ENCODE assay signal across 26 cellular contexts in the genomic region with DNA sequence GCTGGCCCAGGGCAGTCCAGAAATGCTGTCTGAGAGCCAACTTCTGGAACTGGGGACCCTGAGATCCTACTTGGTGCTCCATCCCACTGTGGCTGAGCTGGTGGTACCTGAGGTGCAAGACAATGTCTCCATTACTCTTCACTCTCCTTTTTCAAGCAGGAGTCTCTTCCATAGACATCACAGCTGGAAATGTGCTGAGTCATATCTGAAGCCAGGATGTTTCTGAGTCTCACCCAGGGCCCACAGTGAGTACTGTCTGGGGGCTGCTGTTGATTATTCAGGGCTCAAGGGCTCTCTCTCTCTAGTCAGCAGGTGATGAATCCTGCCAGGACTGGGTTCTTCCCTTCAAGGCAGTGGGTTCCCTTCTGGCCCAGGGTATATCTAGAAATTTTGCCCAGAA.
DNase-seq lines count a peak whose midpoint lies in the region; ATAC-seq, FAIRE-seq and TF ChIP-seq lines count a peak whose summit lies in the region.
"Had no signal": no experiment of that assay in that cellular context is flagged by ENCODE, and none has a peak within 500 bp of the region (broad histone marks: within the 10 kb centered on the region; RNA-seq: fewer than 3 reads in every experiment).

No MANE protein-coding gene starts in this region.

- CTCF ChIA-PET in H1 (lab: Charles Lee; ENCODE audit: partially characterized antibody) = interaction anchor here (0.7 to 2.3 kb wide), 9 partner anchors 9 to 426 kb away, joined by 3 to 25 read pairs (median 3); no protein-coding TSS in a partner anchor

- no peaks in the 10 kb centered on the region for H4K20me1 ChIP-seq in H1 (replicated peaks in 1 of 2; ENCODE audit: control insufficient read depth in 1 of 2, insufficient read depth in 2 of 2, low read length in 2 of 2)

- no peaks in the 10 kb centered on the region for H3K79me1 ChIP-seq in H1 (ENCODE audit: low read depth, low read length)

- intact Hi-C loops in breast epithelium (cut with DNase I; ENCODE audit: low total_unique reads) = no loop called here

- H2BK12ac ChIP-seq in H1 (ENCODE audit: low read depth, low read length) = peak overlapping the region; percentile 94; the same call in 1 of the 2 replicates

- H3K36me3 ChIP-seq in H1 (ENCODE audit: control insufficient read depth in 2 of 4, insufficient read depth in 4 of 4, low read length in 3 of 4) (no peaks in the 10 kb centered on the region), breast epithelium (no peaks in the 10 kb centered on the region), BE2C (no peaks in the 10 kb centered on the region)
- H3K36me3 ChIP-seq: HAP-1, right atrium auricular region, uterus had no signal

- H3K27me3 ChIP-seq in H1 (replicated peaks in 1 of 4; ENCODE audit: control insufficient read depth in 3 of 4, extremely low read depth in 1 of 4, insufficient read depth in 3 of 4, low read length in 3 of 4) = no peaks in the 10 kb centered on the region
- no peaks in the 10 kb centered on the region for H3K27me3 ChIP-seq in breast epithelium
- H3K27me3 ChIP-seq in BE2C = no peaks in the 10 kb centered on the region
- H3K27me3 ChIP-seq: right atrium auricular region, testis, uterus had no signal

- POLR2A ChIA-PET in H1 (lab: Charles Lee; ENCODE audit: partially characterized antibody) = no interaction called here

- no peak overlapping the region for H2BK120ac ChIP-seq in H1 (replicated peaks; ENCODE audit: low read depth, low read length)

- no peak for FAIRE-seq in H1 (lab: Jason Lieb, UNC)
- FAIRE-seq: G401.6 had no signal

- H3K4ac ChIP-seq in H1 (replicated peaks; ENCODE audit: insufficient read length, low read depth, low read length) = no peak overlapping the region

- H3K23me2 ChIP-seq in H1 (ENCODE audit: low read depth, low read length) = no peaks in the 10 kb centered on the region

- H3K4me1 ChIP-seq in H1 (replicated peaks in 1 of 4; ENCODE audit: control insufficient read depth in 3 of 4, insufficient read depth in 4 of 4, low read length in 3 of 4) (no peaks in the 10 kb centered on the region), breast epithelium (no peaks in the 10 kb centered on the region), BE2C (no peaks in the 10 kb centered on the region)
- H3K4me1 ChIP-seq: HAP-1, right atrium auricular region, testis, uterus had no signal

- TF ChIP-seq POLR2A in H1 (IDR thresholded peaks at IDR 0.05; ENCODE audit: control extremely low read depth in 1 of 2, low read depth in 2 of 2, low read length in 2 of 2) = no peak
- no peak for TF ChIP-seq POLR2A in breast epithelium (IDR thresholded peaks at IDR 0.05)

- H4K5ac ChIP-seq in H1 (ENCODE audit: insufficient read length, low read depth, low read length) = no peak overlapping the region

- H2BK15ac ChIP-seq in H1 (ENCODE audit: low read length) = no peak overlapping the region

- H3K56ac ChIP-seq in H1 (replicated peaks; ENCODE audit: insufficient read length, low read depth, low read length) = no peak overlapping the region

- no peak overlapping the region; the same call in 1 of the 2 replicates for H3K18ac ChIP-seq in H1 (ENCODE audit: extremely low read depth, low read length)

- no peak overlapping the region for H2BK20ac ChIP-seq in H1 (ENCODE audit: low read length)

- DNase-seq in AG10803 (ENCODE audit: low read depth) (peak; percentile 48), M059J (ENCODE audit: low read depth) (peak; percentile 55), H1 (ENCODE audit: low read depth in 1 of 2, low spot score in 2 of 2) (no peak), kidney tubule cell (ENCODE audit: low spot score) (peak; percentile 29), breast epithelium (ENCODE audit: low spot score in 2 of 2) (no peak), BE2C (no peak)
- DNase-seq: ACHN; activated CD4-positive, alpha-beta T cell treated with anti-CD3 and anti-CD28 coated beads for 1 hour; activated naive CD4-positive, alpha-beta T cell; activated T-cell treated with anti-CD3 and anti-CD28 coated beads, Interleukin-2, amount 50 U/mL, for 4 hours; caudate nucleus; dermis blood vessel endothelial cell; NCI-H1105; NCI-H1930; NCI-H2227 treated with DMSO at 0.1 percent for 48 hours; NCI-H69; RPMI8226; stimulated activated naive CD4-positive, alpha-beta T cell treated with Interleukin-2 at 50 U/mL for 16 hours; testis; uterus had no signal

- H4K8ac ChIP-seq in H1 (ENCODE audit: extremely low read depth, insufficient read depth, low read length) = no peak overlapping the region

- H3K79me2 ChIP-seq in H1 (ENCODE audit: control insufficient read depth in 1 of 2, insufficient read depth in 2 of 2, low read length in 2 of 2) = no peaks in the 10 kb centered on the region

- no peak overlapping the region for H3K9ac ChIP-seq in H1 (replicated peaks in 1 of 4; ENCODE audit: extremely low read depth in 1 of 4, low read depth in 3 of 4, low read length in 3 of 4)

- no peak overlapping the region for H2BK5ac ChIP-seq in H1 (ENCODE audit: low read depth, low read length)

- no peak for TF ChIP-seq CTCF in AG10803 (conservative IDR thresholded peaks at IDR 0.05; ENCODE audit: low read length)
- no peak for TF ChIP-seq CTCF in H1 (IDR thresholded peaks at IDR 0.05; ENCODE audit: control extremely low read depth in 1 of 3, insufficient read depth in 1 of 3, low read depth in 1 of 3, low read length in 3 of 3)
- TF ChIP-seq CTCF in breast epithelium (IDR thresholded peaks at IDR 0.05) = no peak
- no peak for TF ChIP-seq CTCF in BE2C (IDR thresholded peaks at IDR 0.05; ENCODE audit: low read depth, low read length)

- H3K14ac ChIP-seq in H1 (ENCODE audit: insufficient read length) = no peak overlapping the region

- H3K4me2 ChIP-seq in H1 (ENCODE audit: insufficient read depth in 1 of 2, low read depth in 2 of 2, low read length in 2 of 2) = no peak overlapping the region

- ATAC-seq in GM18868 (IDR thresholded peaks at IDR 0.05; ENCODE audit: unreplicated experiment) (no peak), GM19397 (IDR thresholded peaks at IDR 0.05; ENCODE audit: unreplicated experiment) (no peak)
- ATAC-seq: activated T-cell treated with anti-CD3 and anti-CD28 coated beads, Interleukin-2, amount 50 U/mL, for 4 hours; natural killer cell treated with Interleukin-12 subunit alpha and Interleukin-12 subunit beta and Interleukin-15 and Interleukin-18, amount 100 ng/mL, for 72 hours had no signal

- no peak for TF ChIP-seq EP300 in H1 (IDR thresholded peaks at IDR 0.05; ENCODE audit: borderline replicate concordance in 1 of 2, low read depth in 2 of 2, low read length in 2 of 2)

- H3K9me3 ChIP-seq in H1 (ENCODE audit: insufficient read depth in 2 of 2, low read depth in 1 of 2, low read length in 1 of 2) (no peaks in the 10 kb centered on the region), breast epithelium (peaks cover 3 to 5% of the 10 kb centered on the region in 2 donors), BE2C (no peaks in the 10 kb centered on the region)
- H3K9me3 ChIP-seq: HAP-1, testis, uterus had no signal

- H3K27ac ChIP-seq in H1 (ENCODE audit: low read depth, low read length) = no peak overlapping the region
- H3K27ac ChIP-seq in breast epithelium = no peak overlapping the region
- H3K27ac ChIP-seq: right atrium auricular region, testis, uterus had no signal

- no peak for TF ChIP-seq RAD21 in H1 (IDR thresholded peaks at IDR 0.05 in 1 of 2, conservative IDR thresholded peaks at IDR 0.05 in 1 of 2; ENCODE audit: low read depth in 2 of 2, low read length in 2 of 2)

- H3K23ac ChIP-seq in H1 (ENCODE audit: insufficient read length) = no peak overlapping the region

- no peak overlapping the region for H2AFZ ChIP-seq in H1 (ENCODE audit: low read length)

- H3K4me3 ChIP-seq in AG10803 (ENCODE audit: low read length) (no peak overlapping the region), H1 (ENCODE audit: extremely low read depth in 1 of 4, insufficient read depth in 2 of 4, low read depth in 3 of 4, low read length in 4 of 4) (no peak overlapping the region), breast epithelium (no peak overlapping the region), BE2C (ENCODE audit: low read depth, low read length) (no peak overlapping the region)
- H3K4me3 ChIP-seq: HAP-1, right atrium auricular region, testis, uterus had no signal

- H4K91ac ChIP-seq in H1 (replicated peaks; ENCODE audit: insufficient read length, low read length) = no peak overlapping the region

- H2AK5ac ChIP-seq in H1 (ENCODE audit: low read depth, low read length) = 0 out of 2 replicates have a peak overlapping the region, but pooled peaks have one; percentile 53

TF ChIP-seq in H1, 55 proteins besides CTCF, POLR2A, EP300 and RAD21:
- TF ChIP-seq KDM4A (IDR thresholded peaks at IDR 0.05; ENCODE audit: low read depth, low read length, severe bottlenecking) (no peak), BACH1 (IDR thresholded peaks at IDR 0.05; ENCODE audit: low read length) (0 out of 2 replicates have a peak, but pooled peaks have one; percentile 25), ZNF274 (IDR thresholded peaks at IDR 0.05; ENCODE audit: borderline replicate concordance, extremely low read depth, low read length) (no peak), CEBPB (IDR thresholded peaks at IDR 0.05; ENCODE audit: low read depth, low read length) (no peak), SP2 (IDR thresholded peaks at IDR 0.05; ENCODE audit: low read length) (no peak)

Comparison
In these comparisons a context has a peak if more than half of its experiments do, and no peak if none do; other contexts are left out.
1. DNase-seq: peak in AG10803 (single experiment), M059J (single experiment) and kidney tubule cell (single experiment); none in H1 (0 of 2), breast epithelium (0 of 2) and BE2C (single experiment).